In the genomic region with DNA sequence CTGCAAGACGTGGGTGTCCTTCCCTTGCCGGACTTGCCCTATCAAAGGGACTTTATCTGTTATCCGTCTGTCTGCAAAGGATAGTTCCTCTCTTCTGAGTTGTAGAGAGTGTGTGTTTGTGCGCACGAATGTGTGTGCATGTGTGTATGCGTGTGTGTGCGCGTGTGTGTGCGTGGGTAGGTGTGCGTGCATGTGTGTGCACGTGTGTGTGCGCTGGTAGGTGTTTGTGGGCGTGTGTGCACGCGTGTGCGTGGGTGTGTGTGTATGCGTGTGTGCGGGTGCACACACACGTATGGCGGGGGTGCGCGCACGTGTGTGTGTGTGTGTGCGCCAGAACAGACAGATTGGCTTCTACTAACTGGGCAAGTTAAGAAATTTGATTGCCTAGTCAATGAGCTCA, we compare ENCODE assay signal across 21 cellular contexts. TPM values are rescaled to one million over a fixed set of nuclear protein-coding genes. Genes with fewer than 3 reads are reported as not detected.
DNase-seq lines count a peak whose midpoint lies in the region; ATAC-seq and TF ChIP-seq lines count a peak whose summit lies in the region.
"Had no signal": no experiment of that assay in that cellular context is flagged by ENCODE, and none has a peak within 500 bp of the region (broad histone marks: within the 10 kb centered on the region; RNA-seq: fewer than 3 reads in every experiment).

No MANE protein-coding gene starts in this region.

- no peak for ATAC-seq in T-helper 17 cell
- no peak for ATAC-seq in HG03442 (IDR thresholded peaks at IDR 0.05; ENCODE audit: unreplicated experiment)

- H3K27me3 ChIP-seq in mesenchymal stem cell (ENCODE audit: control insufficient read depth in 1 of 2, insufficient read depth in 1 of 2, low read length in 2 of 2) (peaks cover 3 to 45% of the 10 kb centered on the region in 2 experiments), trophoblast cell (ENCODE audit: insufficient read depth, low read length) (no peaks in the 10 kb centered on the region), A673 (replicated peaks; ENCODE audit: insufficient read depth, low read depth, low read length, poor library complexity) (no peaks in the 10 kb centered on the region)
- H3K27me3 ChIP-seq: Peyer's patch had no signal

- no peaks in the 10 kb centered on the region for H3K27me3 Mint-ChIP-seq in activated naive CD4-positive, alpha-beta T cell treated with anti-CD3 and anti-CD28 coated beads, Interleukin-2, amount 50 U/mL, for 24 hours
- peaks cover 50% of the 10 kb centered on the region for H3K27me3 Mint-ChIP-seq in activated naive CD4-positive, alpha-beta T cell treated with anti-CD3 and anti-CD28 coated beads, Interleukin-2, amount 10 ng/mL, durations not matched to agents 7 days and 5 days
- peaks cover 22% of the 10 kb centered on the region for H3K27me3 Mint-ChIP-seq in T-helper 17 cell

- POLR2A ChIA-PET in A673 (lab: Charles Lee; ENCODE audit: low non-redundant PET): interaction anchor here (0.6 kb wide), 1 partner anchor 144 kb away, joined by 12 read pairs; no protein-coding TSS in a partner anchor

- H2BK5ac ChIP-seq in mesenchymal stem cell (ENCODE audit: low read depth, low read length, poor library complexity, severe bottlenecking): no peak overlapping the region
- no peak overlapping the region for H2BK5ac ChIP-seq in trophoblast cell (ENCODE audit: low read depth, low read length, poor library complexity)

- H2BK12ac ChIP-seq in mesenchymal stem cell (ENCODE audit: low read length in 2 of 2) (no peak overlapping the region), trophoblast cell (ENCODE audit: low read length) (no peak overlapping the region)

- no peak overlapping the region for H2BK15ac ChIP-seq in mesenchymal stem cell (ENCODE audit: low read depth, poor library complexity, severe bottlenecking)

- no peak overlapping the region for H4K12ac ChIP-seq in trophoblast cell (ENCODE audit: low read depth, low read length)

- no TSS peak for BruUV-seq in A673 (replicated peaks; lab: Mats Ljungman, UMichigan)

- H2AK5ac ChIP-seq in mesenchymal stem cell (ENCODE audit: low read length, severe bottlenecking) (no peak overlapping the region), trophoblast cell (ENCODE audit: low read length) (no peak overlapping the region)

- no peak for DNase-seq in activated naive CD4-positive, alpha-beta T cell treated with anti-CD3 and anti-CD28 coated beads, Interleukin-2, amount 10 ng/mL, durations not matched to agents 7 days and 5 days
- DNase-seq in T-helper 17 cell (no peak), mesenchymal stem cell (no peak), trophoblast cell (no peak), A673 (ENCODE audit: low spot score) (no peak), retina (no peak)
- DNase-seq: Caco-2; CD4-positive, CD25-positive, alpha-beta regulatory T cell; DMS153; IMR-90; Kasumi-1; MM.1S; NCI-H1105; NCI-H1694; NCI-H2107; NCI-H226; NCI-H524 treated with DMSO at 0.1 percent for 48 hours; Peyer's patch; Right ventricle myocardium superior had no signal

- peaks cover 12% of the 10 kb centered on the region for H3K4me1 ChIP-seq in mesenchymal stem cell (ENCODE audit: control insufficient read depth, insufficient read depth, low read depth, low read length)
- peaks cover 10 to 24% of the 10 kb centered on the region in 2 experiments for H3K4me1 ChIP-seq in trophoblast cell (ENCODE audit: control insufficient read depth in 1 of 2, insufficient read depth in 2 of 2, low read length in 2 of 2)
- H3K4me1 ChIP-seq in A673 (ENCODE audit: insufficient read depth, low read length, poor library complexity, severe bottlenecking): peaks cover 1% of the 10 kb centered on the region

- WGBS in mesenchymal stem cell: 87% methylated on average over 24 of the region's 24 CpGs
- no CpG with 5 or more reads among the region's 24 CpGs for WGBS in trophoblast cell (ENCODE audit: extremely low coverage, insufficient coverage, insufficient read length)

- H3K27ac Mint-ChIP-seq in activated naive CD4-positive, alpha-beta T cell treated with anti-CD3 and anti-CD28 coated beads, Interleukin-2, amount 50 U/mL, for 24 hours: peak overlapping the region; percentile 36
- no peak overlapping the region for H3K27ac Mint-ChIP-seq in activated naive CD4-positive, alpha-beta T cell treated with anti-CD3 and anti-CD28 coated beads, Interleukin-2, amount 10 ng/mL, durations not matched to agents 7 days and 5 days
- peak overlapping the region; percentile 14 for H3K27ac Mint-ChIP-seq in T-helper 17 cell

- H2BK120ac ChIP-seq in mesenchymal stem cell (ENCODE audit: low read depth, low read length): no peak overlapping the region
- H2BK120ac ChIP-seq in trophoblast cell (ENCODE audit: insufficient read depth, low read length, poor library complexity): no peak overlapping the region

- H3K4me3 ChIP-seq in mesenchymal stem cell (ENCODE audit: insufficient read depth in 1 of 2, low read depth in 1 of 2, low read length in 2 of 2) (no peak overlapping the region), trophoblast cell (ENCODE audit: low read depth, low read length) (peak overlapping the region; percentile 50), A673 (ENCODE audit: low read depth, low read length, poor library complexity, severe bottlenecking) (no peak overlapping the region)
- H3K4me3 ChIP-seq: Peyer's patch had no signal

- no peaks in the 10 kb centered on the region for H3K9me3 ChIP-seq in T-helper 17 cell (ENCODE audit: control insufficient read depth, low read length, poor library complexity, severe bottlenecking)
- no peaks in the 10 kb centered on the region for H3K9me3 ChIP-seq in mesenchymal stem cell (ENCODE audit: control insufficient read depth, low read length)
- peaks cover 2% of the 10 kb centered on the region for H3K9me3 ChIP-seq in trophoblast cell (ENCODE audit: insufficient read depth, low read depth, low read length)
- H3K9me3 ChIP-seq in A673 (ENCODE audit: low read depth, low read length, poor library complexity, severe bottlenecking): no peaks in the 10 kb centered on the region
- H3K9me3 ChIP-seq: Caco-2, Peyer's patch had no signal

- no peaks in the 10 kb centered on the region for H3K9me3 Mint-ChIP-seq in activated naive CD4-positive, alpha-beta T cell treated with anti-CD3 and anti-CD28 coated beads, Interleukin-2, amount 50 U/mL, for 24 hours
- no peaks in the 10 kb centered on the region for H3K9me3 Mint-ChIP-seq in activated naive CD4-positive, alpha-beta T cell treated with anti-CD3 and anti-CD28 coated beads, Interleukin-2, amount 10 ng/mL, durations not matched to agents 7 days and 5 days
- H3K9me3 Mint-ChIP-seq: CD4-positive, CD25-positive, alpha-beta regulatory T cell had no signal

- no peak overlapping the region for H3K4ac ChIP-seq in mesenchymal stem cell (ENCODE audit: low read depth in 1 of 2, low read length in 2 of 2)
- H3K4ac ChIP-seq in trophoblast cell (ENCODE audit: low read depth, low read length): no peak overlapping the region

- H3K9ac ChIP-seq in mesenchymal stem cell (ENCODE audit: low read length) (no peak overlapping the region), trophoblast cell (ENCODE audit: low read length) (no peak overlapping the region)

- TF ChIP-seq CTCF in A673 (conservative IDR thresholded peaks at IDR 0.05; ENCODE audit: low read depth, low read length): no peak

- no peak overlapping the region for H3K14ac ChIP-seq in mesenchymal stem cell (ENCODE audit: low read length in 2 of 2)
- H3K14ac ChIP-seq in trophoblast cell (ENCODE audit: low read length): no peak overlapping the region

- peak overlapping the region; percentile 61 for H4K91ac ChIP-seq in mesenchymal stem cell (ENCODE audit: low read length)
- H4K91ac ChIP-seq in trophoblast cell (ENCODE audit: low read depth, low read length): no peak overlapping the region

- H3K4me1 Mint-ChIP-seq in activated naive CD4-positive, alpha-beta T cell treated with anti-CD3 and anti-CD28 coated beads, Interleukin-2, amount 50 U/mL, for 24 hours: peaks cover 30% of the 10 kb centered on the region
- H3K4me1 Mint-ChIP-seq in activated naive CD4-positive, alpha-beta T cell treated with anti-CD3 and anti-CD28 coated beads, Interleukin-2, amount 10 ng/mL, durations not matched to agents 7 days and 5 days: peaks cover 38% of the 10 kb centered on the region
- peaks cover 16% of the 10 kb centered on the region for H3K4me1 Mint-ChIP-seq in T-helper 17 cell

- CTCF ChIA-PET in activated naive CD4-positive, alpha-beta T cell treated with anti-CD3 and anti-CD28 coated beads, Interleukin-2, amount 10 ng/mL, durations not matched to agents 7 days and 5 days (lab: Charles Lee): interaction anchor here (1.1 to 2.6 kb wide), 4 partner anchors 9 to 161 kb away, joined by 3 to 18 read pairs (median 6); no protein-coding TSS in a partner anchor
- CTCF ChIA-PET in A673 (lab: Charles Lee): no interaction called here

- intact Hi-C loops in A673 (cut with micrococcal nuclease; ENCODE audit: unreplicated experiment): no loop called here

- peaks cover 5% of the 10 kb centered on the region for H3K79me2 ChIP-seq in trophoblast cell (ENCODE audit: control insufficient read depth, insufficient read depth, low read length, poor library complexity)

- H3K79me1 ChIP-seq in mesenchymal stem cell (replicated peaks; ENCODE audit: low read length, poor library complexity, severe bottlenecking): peaks cover 2% of the 10 kb centered on the region
- peaks cover 10% of the 10 kb centered on the region for H3K79me1 ChIP-seq in trophoblast cell (ENCODE audit: low read length)

- H3K4me3 Mint-ChIP-seq in activated naive CD4-positive, alpha-beta T cell treated with anti-CD3 and anti-CD28 coated beads, Interleukin-2, amount 50 U/mL, for 24 hours: no peak overlapping the region
- no peak overlapping the region for H3K4me3 Mint-ChIP-seq in activated naive CD4-positive, alpha-beta T cell treated with anti-CD3 and anti-CD28 coated beads, Interleukin-2, amount 10 ng/mL, durations not matched to agents 7 days and 5 days
- no peak overlapping the region for H3K4me3 Mint-ChIP-seq in T-helper 17 cell

- H3K18ac ChIP-seq in mesenchymal stem cell (ENCODE audit: low read depth in 1 of 2, low read length in 2 of 2) (no peak overlapping the region), trophoblast cell (ENCODE audit: low read length) (no peak overlapping the region)

- no peak overlapping the region for H3K23ac ChIP-seq in mesenchymal stem cell (ENCODE audit: low read length in 2 of 2)
- H3K23ac ChIP-seq in trophoblast cell (ENCODE audit: low read length): no peak overlapping the region

- no peaks in the 10 kb centered on the region for H3K36me3 Mint-ChIP-seq in activated naive CD4-positive, alpha-beta T cell treated with anti-CD3 and anti-CD28 coated beads, Interleukin-2, amount 50 U/mL, for 24 hours
- H3K36me3 Mint-ChIP-seq in activated naive CD4-positive, alpha-beta T cell treated with anti-CD3 and anti-CD28 coated beads, Interleukin-2, amount 10 ng/mL, durations not matched to agents 7 days and 5 days: no peaks in the 10 kb centered on the region
- no peaks in the 10 kb centered on the region for H3K36me3 Mint-ChIP-seq in T-helper 17 cell (ENCODE audit: low read depth)

- H2AFZ ChIP-seq in mesenchymal stem cell (ENCODE audit: low read depth, low read length) (no peak overlapping the region), trophoblast cell (ENCODE audit: insufficient read depth, low read length, poor library complexity) (no peak overlapping the region)

- no peaks in the 10 kb centered on the region for H3K36me3 ChIP-seq in mesenchymal stem cell (ENCODE audit: control insufficient read depth in 1 of 2, insufficient read depth in 2 of 2, low read depth in 1 of 2, low read length in 2 of 2)
- H3K36me3 ChIP-seq in trophoblast cell (ENCODE audit: control insufficient read depth in 1 of 2, insufficient read depth in 2 of 2, low read length in 2 of 2): no peaks in the 10 kb centered on the region
- H3K36me3 ChIP-seq in A673 (ENCODE audit: insufficient read depth, low read length, poor library complexity, severe bottlenecking): no peaks in the 10 kb centered on the region
- H3K36me3 ChIP-seq: Peyer's patch had no signal

- no peak overlapping the region for H3K4me2 ChIP-seq in mesenchymal stem cell (ENCODE audit: low read length, poor library complexity, severe bottlenecking)
- no peak overlapping the region for H3K4me2 ChIP-seq in trophoblast cell (ENCODE audit: low read length)

- H4K8ac ChIP-seq in mesenchymal stem cell (ENCODE audit: low read length) (no peak overlapping the region), trophoblast cell (ENCODE audit: low read depth, low read length) (no peak overlapping the region)

- H3K27ac ChIP-seq in mesenchymal stem cell (ENCODE audit: low read length, poor library complexity, severe bottlenecking) (no peak overlapping the region), trophoblast cell (ENCODE audit: low read depth, low read length) (no peak overlapping the region), A673 (ENCODE audit: low read depth, low read length, poor library complexity, severe bottlenecking) (no peak overlapping the region)
- H3K27ac ChIP-seq: Peyer's patch had no signal

RNA-seq across cellular contexts. Expression of gene BMF, which starts 4.1 kb away (rescaled TPM):
- 10 to 100 TPM in 1 of 2 donors, 1 to 10 TPM in 1; 8.0 to 13.4 TPM for total RNA-seq in T-helper 17 cell
- 18.5 TPM for polyA plus RNA-seq in mesenchymal stem cell (2013, experiment 1 of 2)
- 17.8 TPM for polyA plus RNA-seq in mesenchymal stem cell (2013, experiment 2 of 2)
- 20.8 and 22.5 TPM in 2 replicates for polyA plus RNA-seq in trophoblast cell (2013)
- total RNA-seq in A673 (2021): 18.5 and 29.9 TPM in 2 replicates

RNA-seq across cellular contexts. Expression of gene BUB1B, which starts 48.1 kb away (rescaled TPM):
- 1 to 10 TPM; 1.1 to 3.4 TPM for total RNA-seq in T-helper 17 cell
- 3.8 TPM for polyA plus RNA-seq in mesenchymal stem cell (2013, experiment 1 of 2)
- polyA plus RNA-seq in mesenchymal stem cell (2013, experiment 2 of 2): 4.4 TPM
- 22.5 and 26.1 TPM in 2 replicates for polyA plus RNA-seq in trophoblast cell (2013)
- 190 and 196 TPM in 2 replicates for total RNA-seq in A673 (2021)

Comparison
In these comparisons a context has a peak if more than half of its experiments do, and no peak if none do; other contexts are left out.
1. RNA of gene BUB1B, which starts 48.1 kb away (total RNA-seq): 190 to 196 TPM in A673; 1.1 to 3.4 TPM in T-helper 17 cell; every median in the first group is over 10 times any median in the second.